In genomic region chr6:114638346-114638745, GRCh38 we compare ENCODE assay signal across 13 cellular contexts.
"Had no signal": no experiment of that assay in that cellular context is flagged by ENCODE, and none has a peak within 500 bp of the region (broad histone marks: within the 10 kb centered on the region; RNA-seq: fewer than 3 reads in every experiment).

No MANE protein-coding gene starts in this region.

- H3K36me3 ChIP-seq: stomach had no signal

- H3K4me1 ChIP-seq: body of pancreas, parathyroid adenoma, stomach had no signal

- H3K27ac ChIP-seq: body of pancreas, parathyroid adenoma, stomach had no signal

- DNase-seq: activated CD4-positive, alpha-beta T cell treated with anti-CD3 and anti-CD28 coated beads, Interleukin-2, amount 50 U/mL, for 1 hour; activated CD4-positive, CD25-positive, alpha-beta regulatory T cell; activated naive CD4-positive, alpha-beta T cell treated with anti-CD3 and anti-CD28 coated beads, Interleukin-2, amount 50 U/mL, for 16 hours; body of pancreas; central memory CD4-positive, alpha-beta T cell; cortex of kidney; effector CD8-positive, alpha-beta T cell; hippocampal formation; stimulated activated CD4-positive, alpha-beta T cell treated with anti-CD3 and anti-CD28 coated beads, Interleukin-15, amount 100 ng/mL, for 24 hours; stimulated activated CD4-positive, alpha-beta T cell treated with anti-CD3 and anti-CD28 coated beads, Interleukin-4, amount 100 ng/mL, for 4 hours; stomach; T-helper 1 cell had no signal

- H3K27me3 ChIP-seq: body of pancreas, stomach had no signal

- H3K9me3 ChIP-seq: body of pancreas had no signal

- H3K4me3 ChIP-seq: body of pancreas, stomach had no signal
